ENCODE assay signal across 20 cellular contexts in the genomic region with DNA sequence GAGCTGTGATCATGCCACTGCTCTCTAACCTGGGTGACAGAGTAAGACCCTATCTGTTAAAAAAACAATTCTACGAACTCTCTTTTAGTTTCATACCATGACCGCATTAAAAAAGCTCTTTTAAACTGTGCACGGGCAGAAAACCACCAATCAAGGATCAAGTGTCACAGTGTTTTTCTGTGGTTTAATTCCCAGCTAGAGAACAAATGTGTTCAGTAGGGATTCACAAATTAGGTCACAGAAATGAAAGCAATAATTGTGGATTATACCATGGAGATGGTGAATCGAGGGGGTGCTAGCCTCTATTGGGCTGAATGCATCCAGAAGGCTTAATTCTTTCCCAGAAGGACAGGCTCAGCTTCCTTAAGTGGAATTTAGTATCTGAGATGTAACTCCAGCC.
"Had no signal": no experiment of that assay in that cellular context is flagged by ENCODE, and none has a peak within 500 bp of the region (broad histone marks: within the 10 kb centered on the region; RNA-seq: fewer than 3 reads in every experiment).

No MANE protein-coding gene starts in this region.

- H3K36me3 ChIP-seq: Peyer's patch had no signal

- DNase-seq: activated CD4-positive, alpha-beta T cell treated with anti-CD3 and anti-CD28 coated beads for 4 hours; activated CD8-positive, alpha-beta memory T cell treated with anti-CD3 and anti-CD28 coated beads, Interleukin-2, amount 50 U/mL, for 4 hours; activated CD8-positive, alpha-beta T cell treated with anti-CD3 and anti-CD28 coated beads for 36 hours; activated gamma-delta T cell treated with Interleukin-2 at 50 U/mL for 16 hours; activated naive CD4-positive, alpha-beta T cell treated with anti-CD3 and anti-CD28 coated beads, Interleukin-2, amount 10 ng/mL, durations not matched to agents 7 days and 5 days; activated T-cell treated with anti-CD3 and anti-CD28 coated beads, Interleukin-2, amount 50 U/mL, for 72 hours; aorta; body of pancreas; Kasumi-1; NCI-H1092; NCI-H1417 treated with DMSO at 0.1 percent for 48 hours; NCI-H1694; NCI-H2081; NCI-H2171 treated with DMSO at 0.1 percent for 48 hours; NCI-H226; NCI-H526; NCI-H82; NK-92 treated with Interleukin-12 subunit alpha and Interleukin-12 subunit beta, amount 100 ng/mL, for 24 hours; Peyer's patch; SHP77 had no signal

- H3K4me1 ChIP-seq: body of pancreas, Peyer's patch had no signal

- H3K4me3 ChIP-seq: body of pancreas, Peyer's patch had no signal

- H3K27ac ChIP-seq: body of pancreas, Peyer's patch had no signal

- H3K27me3 ChIP-seq: body of pancreas, Peyer's patch had no signal

- H3K9me3 ChIP-seq: body of pancreas, Peyer's patch had no signal
